Comparison of ENCODE assay signal across 20 cellular contexts in genomic region chr7:153320005-153320404, GRCh38.
"Had no signal": no experiment of that assay in that cellular context is flagged by ENCODE, and none has a peak within 500 bp of the region (broad histone marks: within the 10 kb centered on the region; RNA-seq: fewer than 3 reads in every experiment).

No MANE protein-coding gene starts in this region.

- H3K4me3 Mint-ChIP-seq: mesothelial cell of epicardium, naive B cell had no signal

- H3K4me1 Mint-ChIP-seq: mesothelial cell of epicardium, naive B cell had no signal

- H3K36me3 Mint-ChIP-seq: naive B cell had no signal

- H3K27ac Mint-ChIP-seq: mesothelial cell of epicardium, naive B cell had no signal

- H3K27me3 Mint-ChIP-seq: naive B cell had no signal

- ATAC-seq: gastrocnemius medialis, heart right ventricle, left lung, left ventricle myocardium superior, lower lobe of right lung, mucosa of descending colon had no signal

- DNase-seq: dermis blood vessel endothelial cell; dorsolateral prefrontal cortex; effector CD4-positive, alpha-beta T cell; effector memory CD4-positive, alpha-beta T cell; esophagus squamous epithelium; foreskin fibroblast; foreskin melanocyte; gastrocnemius medialis; glutamatergic neuron; head of caudate nucleus; heart right ventricle; hippocampal formation; left cardiac atrium; left lung; left ventricle myocardium superior; lower lobe of right lung; mesenchymal stem cell; mucosa of descending colon; naive B cell had no signal
